ENCODE assay signal across 9 cellular contexts in the genomic region with DNA sequence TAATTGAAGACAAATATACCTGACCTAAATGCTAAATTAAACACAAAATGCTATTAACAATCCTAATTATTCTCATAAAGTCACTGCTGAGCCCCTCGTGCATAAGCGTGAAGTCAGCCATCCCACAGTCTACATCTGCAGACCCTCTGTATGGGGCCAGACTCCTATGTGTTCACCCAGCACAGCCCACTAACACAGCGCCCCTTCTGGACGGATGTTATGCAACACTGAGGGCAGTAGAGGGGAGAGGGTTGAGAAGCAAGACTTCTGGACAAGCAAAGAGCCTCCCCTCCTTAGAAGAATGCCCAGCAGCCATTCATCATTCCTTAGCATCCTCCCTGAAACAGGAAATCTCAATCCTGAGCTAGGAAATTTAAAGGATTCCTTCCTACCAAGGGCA. TPM values are rescaled to one million over a fixed set of nuclear protein-coding genes. Genes with fewer than 3 reads are reported as not detected.
DNase-seq lines count a peak whose midpoint lies in the region; ATAC-seq, FAIRE-seq and TF ChIP-seq lines count a peak whose summit lies in the region.
"Had no signal": no experiment of that assay in that cellular context is flagged by ENCODE, and none has a peak within 500 bp of the region (broad histone marks: within the 10 kb centered on the region; RNA-seq: fewer than 3 reads in every experiment).

No MANE protein-coding gene starts in this region.

- FAIRE-seq in small intestine (lab: Jason Lieb, UNC) = no peak
- FAIRE-seq: GM19239 had no signal

- H3K36me3 ChIP-seq in BE2C (no peaks in the 10 kb centered on the region), small intestine (ENCODE audit: control insufficient read depth in 2 of 2, insufficient read depth in 2 of 2, low read length in 2 of 2) (no peaks in the 10 kb centered on the region)

- H3K4me1 ChIP-seq in BE2C (no peaks in the 10 kb centered on the region), small intestine (ENCODE audit: control insufficient read depth in 2 of 2, insufficient read depth in 1 of 2, low read depth in 1 of 2, low read length in 1 of 2) (no peaks in the 10 kb centered on the region)

- H3K9me3 ChIP-seq in BE2C (no peaks in the 10 kb centered on the region), small intestine (ENCODE audit: control insufficient read depth, low read depth) (no peaks in the 10 kb centered on the region)

- H3K27ac ChIP-seq in small intestine (ENCODE audit: low read depth in 1 of 2, low read length in 1 of 2) (no peak overlapping the region), substantia nigra (ENCODE audit: low read depth, low read length, poor library complexity, severe bottlenecking) (no peak overlapping the region)

- TF ChIP-seq CTCF in BE2C (IDR thresholded peaks at IDR 0.05; ENCODE audit: low read depth, low read length) (peak; percentile 64), LNCAP (IDR thresholded peaks at IDR 0.05) (peak; percentile 28; the same call in 1 of the 2 replicates), fibroblast of pulmonary artery (IDR thresholded peaks at IDR 0.05; ENCODE audit: low read length, missing control alignments) (peak; percentile 37)

- peak; percentile 80 for ATAC-seq in GM19023 (IDR thresholded peaks at IDR 0.05; ENCODE audit: unreplicated experiment)

- H3K4me3 ChIP-seq in BE2C (ENCODE audit: low read depth, low read length) (no peak overlapping the region), fibroblast of pulmonary artery (replicated peaks; ENCODE audit: low read depth, low read length) (no peak overlapping the region), small intestine (ENCODE audit: low read depth in 1 of 2, low read length in 2 of 2) (no peak overlapping the region)

- 58 to 62% (median 60%) methylated on average over 4 of the region's 4 CpGs for WGBS in small intestine, 3 donors

- DNase-seq in BE2C (peak; percentile 53), fibroblast of pulmonary artery (ENCODE audit: low read depth) (no peak), MV-4-11 (lab: John Stamatoyannopoulos, UW) (no peak), NCI-H524 treated with DMSO at 0.1 percent for 48 hours (lab: John Stamatoyannopoulos, UW) (no peak), small intestine (no peak), substantia nigra (lab: John Stamatoyannopoulos, UW) (no peak)

- H3K27me3 ChIP-seq in BE2C = peaks cover 8% of the 10 kb centered on the region
- H3K27me3 ChIP-seq in small intestine (ENCODE audit: control insufficient read depth in 2 of 2, insufficient read depth in 2 of 2, low read length in 2 of 2) = peaks cover 0 to 2% of the 10 kb centered on the region in 2 donors

RNA-seq across cellular contexts. Expression of a gene that starts 7.9 kb away (rescaled TPM):
- polyA plus RNA-seq in BE2C (2012; ENCODE audit: insufficient read depth, insufficient read length, low read depth) = not detected
- under 1 TPM in 2 of 3 donors, not detected in 1; 0.09 to 0.22 TPM for polyA plus RNA-seq in small intestine
